In the genomic region with DNA sequence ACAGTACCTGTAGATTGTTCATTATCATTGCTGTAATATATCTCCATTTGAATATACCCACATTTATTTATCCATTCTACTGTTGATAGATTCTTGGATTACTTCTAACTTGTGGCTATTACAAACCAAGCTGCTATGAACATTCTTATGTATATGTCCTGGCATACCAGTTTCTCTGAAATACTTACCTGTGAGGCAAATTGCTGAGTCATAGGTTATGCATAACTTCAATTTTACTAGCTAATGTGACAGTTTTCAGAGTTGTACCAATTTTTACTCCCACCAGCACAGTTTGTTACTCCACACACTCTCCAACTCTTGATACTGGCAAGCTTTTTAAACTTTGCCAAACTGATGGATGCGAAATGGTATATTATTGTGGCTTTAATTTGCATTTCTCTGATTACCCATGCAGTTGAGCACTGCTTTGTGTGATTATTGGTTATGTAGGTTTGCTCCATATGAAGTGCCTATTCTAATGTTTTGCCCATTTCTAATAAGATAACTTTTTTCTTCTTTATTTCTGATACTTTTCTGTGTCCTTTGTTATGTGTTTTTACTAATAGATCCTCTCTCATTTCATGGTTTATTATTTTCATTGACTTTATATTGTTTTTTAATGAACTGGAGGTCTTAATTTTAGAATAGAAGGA, we compare ENCODE assay signal across 1 cellular context.
TF ChIP-seq lines count a peak whose summit lies in the region.

No MANE protein-coding gene starts in this region.

TF ChIP-seq in HepG2, 621 proteins besides CTCF, POLR2A, EP300 and RAD21:
- TF ChIP-seq, protein P1, sequence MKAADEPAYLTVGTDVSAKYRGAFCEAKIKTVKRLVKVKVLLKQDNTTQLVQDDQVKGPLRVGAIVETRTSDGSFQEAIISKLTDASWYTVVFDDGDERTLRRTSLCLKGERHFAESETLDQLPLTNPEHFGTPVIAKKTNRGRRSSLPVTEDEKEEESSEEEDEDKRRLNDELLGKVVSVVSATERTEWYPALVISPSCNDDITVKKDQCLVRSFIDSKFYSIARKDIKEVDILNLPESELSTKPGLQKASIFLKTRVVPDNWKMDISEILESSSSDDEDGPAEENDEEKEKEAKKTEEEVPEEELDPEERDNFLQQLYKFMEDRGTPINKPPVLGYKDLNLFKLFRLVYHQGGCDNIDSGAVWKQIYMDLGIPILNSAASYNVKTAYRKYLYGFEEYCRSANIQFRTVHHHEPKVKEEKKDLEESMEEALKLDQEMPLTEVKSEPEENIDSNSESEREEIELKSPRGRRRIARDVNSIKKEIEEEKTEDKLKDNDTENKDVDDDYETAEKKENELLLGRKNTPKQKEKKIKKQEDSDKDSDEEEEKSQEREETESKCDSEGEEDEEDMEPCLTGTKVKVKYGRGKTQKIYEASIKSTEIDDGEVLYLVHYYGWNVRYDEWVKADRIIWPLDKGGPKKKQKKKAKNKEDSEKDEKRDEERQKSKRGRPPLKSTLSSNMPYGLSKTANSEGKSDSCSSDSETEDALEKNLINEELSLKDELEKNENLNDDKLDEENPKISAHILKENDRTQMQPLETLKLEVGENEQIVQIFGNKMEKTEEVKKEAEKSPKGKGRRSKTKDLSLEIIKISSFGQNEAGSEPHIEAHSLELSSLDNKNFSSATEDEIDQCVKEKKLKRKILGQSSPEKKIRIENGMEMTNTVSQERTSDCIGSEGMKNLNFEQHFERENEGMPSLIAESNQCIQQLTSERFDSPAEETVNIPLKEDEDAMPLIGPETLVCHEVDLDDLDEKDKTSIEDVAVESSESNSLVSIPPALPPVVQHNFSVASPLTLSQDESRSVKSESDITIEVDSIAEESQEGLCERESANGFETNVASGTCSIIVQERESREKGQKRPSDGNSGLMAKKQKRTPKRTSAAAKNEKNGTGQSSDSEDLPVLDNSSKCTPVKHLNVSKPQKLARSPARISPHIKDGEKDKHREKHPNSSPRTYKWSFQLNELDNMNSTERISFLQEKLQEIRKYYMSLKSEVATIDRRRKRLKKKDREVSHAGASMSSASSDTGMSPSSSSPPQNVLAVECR (CRISPR knock-in tag; IDR thresholded peaks at IDR 0.05; ENCODE audit: borderline replicate concordance) = no peak
- TF ChIP-seq RARG (CRISPR knock-in tag; IDR thresholded peaks at IDR 0.05; ENCODE audit: low read depth) (no peak), ZNF33A (CRISPR knock-in tag; IDR thresholded peaks at IDR 0.05; ENCODE audit: borderline replicate concordance) (no peak), MATR3 (CRISPR knock-in tag; IDR thresholded peaks at IDR 0.05) (no peak), MAFK (conservative IDR thresholded peaks at IDR 0.05 in 1 of 2, IDR thresholded peaks at IDR 0.05 in 1 of 2; ENCODE audit: low read length in 2 of 2) (peak; percentile 76 to 81), ATF7 (IDR thresholded peaks at IDR 0.05) (no peak), ATF7 (CRISPR knock-in tag; IDR thresholded peaks at IDR 0.05) (no peak), ZNF776 (CRISPR knock-in tag; IDR thresholded peaks at IDR 0.05) (no peak), SNAPC2 (CRISPR knock-in tag; IDR thresholded peaks at IDR 0.05) (no peak), KLF12 (CRISPR knock-in tag; IDR thresholded peaks at IDR 0.05; ENCODE audit: borderline replicate concordance) (no peak), NFE2L2 (IDR thresholded peaks at IDR 0.05; ENCODE audit: low read length) (peak; percentile 86), KLF11 (CRISPR knock-in tag; IDR thresholded peaks at IDR 0.05) (no peak), MAFF (IDR thresholded peaks at IDR 0.05; ENCODE audit: low read depth, low read length) (peak; percentile 63), ZNF570 (CRISPR knock-in tag; IDR thresholded peaks at IDR 0.05; ENCODE audit: borderline replicate concordance) (no peak), ZNF598 (CRISPR knock-in tag; IDR thresholded peaks at IDR 0.05; ENCODE audit: borderline replicate concordance) (no peak)
- TF ChIP-seq, protein P2, sequence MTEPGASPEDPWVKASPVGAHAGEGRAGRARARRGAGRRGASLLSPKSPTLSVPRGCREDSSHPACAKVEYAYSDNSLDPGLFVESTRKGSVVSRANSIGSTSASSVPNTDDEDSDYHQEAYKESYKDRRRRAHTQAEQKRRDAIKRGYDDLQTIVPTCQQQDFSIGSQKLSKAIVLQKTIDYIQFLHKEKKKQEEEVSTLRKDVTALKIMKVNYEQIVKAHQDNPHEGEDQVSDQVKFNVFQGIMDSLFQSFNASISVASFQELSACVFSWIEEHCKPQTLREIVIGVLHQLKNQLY (CRISPR knock-in tag; IDR thresholded peaks at IDR 0.05) = no peak
